In genomic region chr11:93032580-93032979, GRCh38 we compare ENCODE assay signal across 20 cellular contexts.
"Had no signal": no experiment of that assay in that cellular context is flagged by ENCODE, and none has a peak within 500 bp of the region (broad histone marks: within the 10 kb centered on the region; RNA-seq: fewer than 3 reads in every experiment).

No MANE protein-coding gene starts in this region.

- H3K4me3 Mint-ChIP-seq: activated CD4-positive, alpha-beta T cell treated with anti-CD3 and anti-CD28 coated beads, Interleukin-2, amount 10 ng/mL, durations not matched to agents 24 days and 14 days; activated naive CD4-positive, alpha-beta T cell treated with anti-CD3 and anti-CD28 coated beads, Interleukin-2, amount 50 U/mL, for 24 hours; nephron progenitor cell had no signal

- H3K27ac ChIP-seq: ascending aorta, dorsolateral prefrontal cortex, epithelial cell of prostate, left lung, thyroid gland had no signal

- FAIRE-seq: colon had no signal

- H3K4me1 ChIP-seq: ascending aorta, left lung, thyroid gland had no signal

- H3K4me1 Mint-ChIP-seq: activated naive CD4-positive, alpha-beta T cell treated with anti-CD3 and anti-CD28 coated beads, Interleukin-2, amount 50 U/mL, for 24 hours; nephron progenitor cell had no signal

- H3K36me3 Mint-ChIP-seq: activated naive CD4-positive, alpha-beta T cell treated with anti-CD3 and anti-CD28 coated beads, Interleukin-2, amount 50 U/mL, for 24 hours had no signal

- H3K36me3 ChIP-seq: ascending aorta, left lung, thyroid gland had no signal

- H3K9me3 ChIP-seq: ascending aorta, left lung, thyroid gland had no signal

- H3K9me3 Mint-ChIP-seq: activated CD4-positive, alpha-beta T cell treated with anti-CD3 and anti-CD28 coated beads, Interleukin-2, amount 10 ng/mL, durations not matched to agents 24 days and 14 days; activated naive CD4-positive, alpha-beta T cell treated with anti-CD3 and anti-CD28 coated beads, Interleukin-2, amount 50 U/mL, for 24 hours; nephron progenitor cell had no signal

- H3K27ac Mint-ChIP-seq: activated CD4-positive, alpha-beta T cell treated with anti-CD3 and anti-CD28 coated beads, Interleukin-2, amount 10 ng/mL, durations not matched to agents 24 days and 14 days; activated naive CD4-positive, alpha-beta T cell treated with anti-CD3 and anti-CD28 coated beads, Interleukin-2, amount 50 U/mL, for 24 hours; nephron progenitor cell had no signal

- H3K27me3 ChIP-seq: ascending aorta, dorsolateral prefrontal cortex, left lung, thyroid gland had no signal

- H3K4me3 ChIP-seq: ascending aorta, dorsolateral prefrontal cortex, left lung, thyroid gland had no signal

- ATAC-seq: left lung had no signal

- DNase-seq: activated CD4-positive, alpha-beta T cell treated with anti-CD3 and anti-CD28 coated beads, Interleukin-2, amount 10 ng/mL, durations not matched to agents 24 days and 14 days; activated CD4-positive, CD25-positive, alpha-beta regulatory T cell; activated CD8-positive, alpha-beta memory T cell treated with anti-CD3 and anti-CD28 coated beads, Interleukin-2, amount 50 U/mL, for 48 hours; activated gamma-delta T cell; dorsolateral prefrontal cortex; foreskin melanocyte; left lung; midbrain; nephron progenitor cell; occipital lobe; stimulated activated CD4-positive, alpha-beta T cell treated with anti-CD3 and anti-CD28 coated beads, Interleukin-12 subunit alpha, Interleukin-12 subunit beta, amount 100 ng/mL, for 4 hours; stimulated activated CD4-positive, alpha-beta T cell treated with anti-CD3 and anti-CD28 coated beads, Interleukin-2, amount 100 ng/mL, for 24 hours; stimulated activated naive CD4-positive, alpha-beta T cell treated with Interleukin-2 at 50 U/mL for 16 hours; T-helper 1 cell; T-helper 9 cell; thyroid gland had no signal
